Comparison of ENCODE assay signal across 8 cellular contexts in the genomic region with DNA sequence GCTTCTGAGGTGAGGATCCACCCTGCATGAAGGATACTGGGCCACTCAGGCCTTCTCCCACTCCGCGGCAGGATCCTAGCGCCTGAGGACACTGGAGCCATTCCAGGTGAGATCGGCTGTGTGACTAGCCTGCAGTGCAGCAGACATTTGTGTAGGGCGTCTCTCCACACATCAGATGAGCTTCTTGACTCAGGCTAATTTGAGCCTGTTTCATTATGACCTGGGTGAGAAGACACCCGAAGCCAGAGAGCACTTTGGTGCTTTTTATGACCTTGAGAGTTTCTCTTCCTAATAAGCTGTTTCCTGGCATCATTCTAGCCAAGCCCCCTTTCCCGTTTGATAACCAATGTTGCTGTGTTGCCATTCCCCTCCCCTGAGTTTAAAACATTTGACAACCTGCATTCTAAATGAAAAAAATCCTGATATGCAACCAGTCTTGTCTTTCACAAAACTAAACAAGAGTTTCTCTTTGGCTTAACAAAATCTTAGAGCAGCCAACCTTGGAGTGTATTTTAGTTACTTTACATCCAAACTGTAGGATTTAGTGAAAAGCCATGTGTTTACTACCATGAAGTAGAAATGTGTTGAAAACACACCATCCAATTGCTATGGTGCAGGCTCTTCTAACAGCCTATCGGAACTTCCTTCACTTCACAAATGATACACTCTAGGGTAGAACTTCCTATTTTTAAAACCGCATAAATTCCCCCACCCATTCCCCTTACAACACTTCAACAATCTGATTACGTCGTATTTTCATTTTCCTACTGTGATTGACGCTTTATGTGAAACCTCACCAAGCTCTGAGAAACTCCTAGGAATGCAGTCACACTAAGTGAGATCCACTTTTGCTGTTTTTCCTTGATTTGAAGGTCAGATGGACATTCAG.
DNase-seq lines count a peak whose midpoint lies in the region; ATAC-seq and TF ChIP-seq lines count a peak whose summit lies in the region.

No MANE protein-coding gene starts in this region.

- no peaks in the 10 kb centered on the region for H3K36me3 ChIP-seq in transverse colon

- no peaks in the 10 kb centered on the region for H3K9me3 ChIP-seq in transverse colon

- POLR2A ChIA-PET in GM10248 (lab: Yijun Ruan, JAX): no interaction called here

- H3K36me3 Mint-ChIP-seq in activated naive CD8-positive, alpha-beta T cell treated with anti-CD3 and anti-CD28 coated beads for 36 hours: no peaks in the 10 kb centered on the region

- no peak for TF ChIP-seq CTCF in GM10248 (IDR thresholded peaks at IDR 0.05; ENCODE audit: control extremely low read depth, extremely low read depth, low read depth, missing control alignments)
- no peak for TF ChIP-seq CTCF in transverse colon (IDR thresholded peaks at IDR 0.05)

- peak overlapping the region; percentile 65 for H3K27ac Mint-ChIP-seq in activated naive CD8-positive, alpha-beta T cell treated with anti-CD3 and anti-CD28 coated beads for 36 hours

- ATAC-seq in GM19452 (IDR thresholded peaks at IDR 0.05; ENCODE audit: unreplicated experiment) (peak; percentile 79), HG03432 (IDR thresholded peaks at IDR 0.05; ENCODE audit: unreplicated experiment) (peak; percentile 93), GM19467 (IDR thresholded peaks at IDR 0.05; ENCODE audit: unreplicated experiment) (no peak)

- peaks cover 32% of the 10 kb centered on the region for H3K4me1 Mint-ChIP-seq in activated naive CD8-positive, alpha-beta T cell treated with anti-CD3 and anti-CD28 coated beads for 36 hours

- no peak overlapping the region for H3K27ac ChIP-seq in transverse colon

- CTCF ChIA-PET in GM10248 (lab: Yijun Ruan, JAX): no interaction called here

- intact Hi-C loops in transverse colon (cut with DNase I; ENCODE audit: low total_unique reads): no loop called here

- no peak for TF ChIP-seq EP300 in transverse colon (IDR thresholded peaks at IDR 0.05; ENCODE audit: low read depth)

- H3K4me3 Mint-ChIP-seq in activated naive CD8-positive, alpha-beta T cell treated with anti-CD3 and anti-CD28 coated beads for 36 hours: peak overlapping the region; percentile 11

- in situ Hi-C loops in transverse colon (cut with MboI; ENCODE audit: low pct_ligation_motif_present in 1 of 4, low pct_unique_long_range_greater_than_20kb in 1 of 4, low sequenced_read_pairs in 3 of 4): no loop called here

- DNase-seq in GM10248 (ENCODE audit: extremely low spot score) (peak; percentile 84), NCI-H526 treated with DMSO at 0.1 percent for 48 hours (lab: John Stamatoyannopoulos, UW) (no peak), NK-92 (lab: John Stamatoyannopoulos, UW; ENCODE audit: unreplicated experiment) (no peak), transverse colon (no peak)
- DNase-seq in activated naive CD8-positive, alpha-beta T cell treated with anti-CD3 and anti-CD28 coated beads for 36 hours: no peak

- H3K27me3 ChIP-seq in transverse colon: no peaks in the 10 kb centered on the region

- H3K27me3 Mint-ChIP-seq in activated naive CD8-positive, alpha-beta T cell treated with anti-CD3 and anti-CD28 coated beads for 36 hours: no peaks in the 10 kb centered on the region

- no peaks in the 10 kb centered on the region for H3K9me3 Mint-ChIP-seq in activated naive CD8-positive, alpha-beta T cell treated with anti-CD3 and anti-CD28 coated beads for 36 hours

- no peak for TF ChIP-seq POLR2A in transverse colon (IDR thresholded peaks at IDR 0.05)

- no peak overlapping the region for H3K4me3 ChIP-seq in transverse colon

- peaks cover 0 to 14% (median 0%) of the 10 kb centered on the region in 4 donors for H3K4me1 ChIP-seq in transverse colon

- 62 to 63% methylated on average over 7 to 12 of the region's 12 CpGs for WGBS in transverse colon (ENCODE audit: low coverage in 1 of 2), 2 donors
